13 cellular contexts compared by ENCODE assay signal in genomic region chr13:112984954-112985802, GRCh38. TPM values are rescaled to one million over a fixed set of nuclear protein-coding genes. Genes with fewer than 3 reads are reported as not detected.
DNase-seq lines count a peak whose midpoint lies in the region; TF ChIP-seq lines count a peak whose summit lies in the region.
"Had no signal": no experiment of that assay in that cellular context is flagged by ENCODE, and none has a peak within 500 bp of the region (broad histone marks: within the 10 kb centered on the region; RNA-seq: fewer than 3 reads in every experiment).

No MANE protein-coding gene starts in this region.

- peak overlapping the region in 2 of 3 experiments; percentile 28 to 29 for H3K4me3 ChIP-seq in mammary epithelial cell (replicated peaks in 1 of 3; ENCODE audit: insufficient read depth in 1 of 3, low read depth in 2 of 3, low read length in 3 of 3)
- peak overlapping the region; percentile 58 for H3K4me3 ChIP-seq in mucosa of stomach (ENCODE audit: low read length)
- no peak overlapping the region for H3K4me3 ChIP-seq in effector memory CD4-positive, alpha-beta T cell (ENCODE audit: insufficient read depth, low read depth, low read length, poor library complexity, severe bottlenecking)
- H3K4me3 ChIP-seq: sigmoid colon had no signal

- H3K4me1 ChIP-seq in mammary epithelial cell (ENCODE audit: insufficient read depth, low read length) (no peaks in the 10 kb centered on the region), mucosa of stomach (ENCODE audit: control insufficient read depth, insufficient read depth, low read length) (peaks cover 42% of the 10 kb centered on the region)
- no peaks in the 10 kb centered on the region for H3K4me1 ChIP-seq in effector memory CD4-positive, alpha-beta T cell (ENCODE audit: control insufficient read depth, insufficient read depth, low read length, poor library complexity, severe bottlenecking)
- H3K4me1 ChIP-seq: sigmoid colon had no signal

- BruUV-seq in mammary epithelial cell (replicated peaks; lab: Mats Ljungman, UMichigan): no TSS peak

- H3K9ac ChIP-seq in mammary epithelial cell (ENCODE audit: insufficient read depth, low read length) (no peak overlapping the region), mucosa of stomach (ENCODE audit: low read length) (peak overlapping the region; percentile 77)

- WGBS in mammary epithelial cell (ENCODE audit: low coverage, missing lambda C conversion rate): 45% methylated on average over 20 of the region's 30 CpGs

- TF ChIP-seq CTCF in mammary epithelial cell (conservative IDR thresholded peaks at IDR 0.05 in 1 of 2, IDR thresholded peaks at IDR 0.05 in 1 of 2; ENCODE audit: extremely low read depth in 1 of 2, insufficient read depth in 1 of 2, low read depth in 1 of 2, low read length in 2 of 2): no peak

- in situ Hi-C loops in G401 (cut with HindIII; ENCODE audit: low sequenced_read_pairs) (no loop called here), mammary epithelial cell (cut with MboI; ENCODE audit: low sequenced_read_pairs in 2 of 2) (no loop called here)

- no peaks in the 10 kb centered on the region for H4K20me1 ChIP-seq in mammary epithelial cell (ENCODE audit: insufficient read depth, low read length)

- CTCF ChIA-PET in mammary epithelial cell (lab: Charles Lee; ENCODE audit: low non-redundant PET): no interaction called here

- peak overlapping the region; percentile 79 for H2AFZ ChIP-seq in mammary epithelial cell (ENCODE audit: low read depth, low read length)

- intact Hi-C loops in mammary epithelial cell (cut with micrococcal nuclease): no loop called here

- no peak overlapping the region for H3K27ac ChIP-seq in mammary epithelial cell (ENCODE audit: insufficient read depth, low read depth, low read length)
- H3K27ac ChIP-seq in effector memory CD4-positive, alpha-beta T cell (ENCODE audit: insufficient read depth, low read length, poor library complexity, severe bottlenecking): no peak overlapping the region
- H3K27ac ChIP-seq: sigmoid colon had no signal

- dilution Hi-C loops in mammary epithelial cell (cut with HindIII; ENCODE audit: low sequenced_read_pairs): loop anchor here (5.0 kb wide), 1 partner anchor 102 kb away; no protein-coding TSS in a partner anchor

- H3K4me2 ChIP-seq in mammary epithelial cell (ENCODE audit: insufficient read depth, low read depth, low read length): peak overlapping the region; percentile 58

- H3K9me3 ChIP-seq in mammary epithelial cell (replicated peaks; ENCODE audit: insufficient read depth, low read length): peaks cover 2% of the 10 kb centered on the region
- no peaks in the 10 kb centered on the region for H3K9me3 ChIP-seq in mucosa of stomach (ENCODE audit: control insufficient read depth, low read length)
- H3K9me3 ChIP-seq in effector memory CD4-positive, alpha-beta T cell (ENCODE audit: control insufficient read depth, low read length): no peaks in the 10 kb centered on the region
- H3K9me3 ChIP-seq: sigmoid colon had no signal

- H3K27me3 ChIP-seq in mammary epithelial cell (ENCODE audit: insufficient read depth, low read length) (peaks cover 2% of the 10 kb centered on the region), mucosa of stomach (ENCODE audit: control insufficient read depth, insufficient read depth, low read length) (no peaks in the 10 kb centered on the region)
- no peaks in the 10 kb centered on the region for H3K27me3 ChIP-seq in effector memory CD4-positive, alpha-beta T cell (replicated peaks; ENCODE audit: control insufficient read depth, insufficient read depth, low read length, poor library complexity, severe bottlenecking)

- no peaks in the 10 kb centered on the region for H3K79me2 ChIP-seq in mammary epithelial cell (ENCODE audit: insufficient read depth, low read length)

- peak; percentile 90 for DNase-seq in COLO668 (lab: John Stamatoyannopoulos, UW; ENCODE audit: unreplicated experiment)
- DNase-seq in G401 (ENCODE audit: low spot score): peak; percentile 69
- no peak for DNase-seq in mammary epithelial cell
- DNase-seq in effector memory CD4-positive, alpha-beta T cell: no peak
- no peak for DNase-seq in COLO829 (ENCODE audit: low spot score)
- DNase-seq in cerebellar nuclear complex (lab: John Stamatoyannopoulos, UW): no peak
- DNase-seq: activated CD4-positive, alpha-beta T cell treated with anti-CD3 and anti-CD28 coated beads, Interleukin-2, amount 50 U/mL, for 48 hours; activated naive CD4-positive, alpha-beta T cell; CD4-positive, CD25-positive, alpha-beta regulatory T cell; central memory CD4-positive, alpha-beta T cell; NCI-H1694; sigmoid colon had no signal

- H3K36me3 ChIP-seq in mammary epithelial cell (ENCODE audit: insufficient read depth, low read length) (no peaks in the 10 kb centered on the region), mucosa of stomach (ENCODE audit: control insufficient read depth, insufficient read depth, low read length) (no peaks in the 10 kb centered on the region)
- H3K36me3 ChIP-seq in effector memory CD4-positive, alpha-beta T cell (ENCODE audit: control insufficient read depth, insufficient read depth, low read length): no peaks in the 10 kb centered on the region
- H3K36me3 ChIP-seq: sigmoid colon had no signal

RNA-seq across cellular contexts. Expression of gene MCF2L, which starts 16.2 kb away (rescaled TPM):
- total RNA-seq in G401 (2014; rRNA removed; shearing (Covaris generic)): 2.8 and 4.7 TPM in 2 replicates
- total RNA-seq in mammary epithelial cell: under 1 TPM in 1 of 2 donors, not detected in 1; 0.33 TPM
- 0.10 TPM for polyA plus RNA-seq in mammary epithelial cell
- not detected for polyA minus RNA-seq in mammary epithelial cell

Comparison
In these comparisons a context has a peak if more than half of its experiments do, and no peak if none do; other contexts are left out.
1. DNase-seq: peak in COLO668 (single experiment) and G401 (single experiment); none in mammary epithelial cell (single experiment), effector memory CD4-positive, alpha-beta T cell (0 of 3), COLO829 (single experiment) and cerebellar nuclear complex (0 of 2).